8 cellular contexts compared by ENCODE assay signal in the genomic region with DNA sequence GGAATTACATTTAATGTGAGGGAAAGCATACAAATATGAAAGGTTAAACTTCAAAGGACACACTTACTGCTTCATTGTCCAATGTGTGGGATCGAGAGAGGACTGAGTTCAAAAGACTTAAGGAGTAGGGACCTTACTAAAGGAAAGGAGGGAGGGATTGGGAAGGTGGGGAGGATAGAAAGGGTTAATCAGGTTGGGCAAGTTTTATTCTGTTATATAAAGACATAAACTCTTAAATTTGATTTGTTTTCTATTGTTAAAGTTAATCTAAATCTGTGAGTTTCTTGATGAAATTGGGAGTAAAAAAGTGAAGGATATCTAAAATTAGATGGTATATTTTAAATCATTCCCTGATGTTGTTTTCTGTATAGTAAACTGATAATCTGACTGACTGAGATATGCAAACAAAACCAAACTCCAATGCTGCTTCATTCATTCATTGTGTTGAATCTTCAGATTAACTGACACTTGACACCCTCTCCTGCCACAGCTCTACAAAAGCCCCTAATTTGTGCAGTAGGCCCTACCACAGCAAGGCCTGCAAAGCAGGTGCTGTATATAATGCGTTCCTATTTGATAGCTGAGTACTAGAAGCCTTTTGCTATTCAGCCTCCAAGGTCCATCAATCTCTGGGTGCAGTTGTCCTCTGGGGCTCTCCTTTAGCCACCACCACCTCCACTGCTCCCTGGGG. TPM values are rescaled to one million over a fixed set of nuclear protein-coding genes. Genes with fewer than 3 reads are reported as not detected.
DNase-seq lines count a peak whose midpoint lies in the region; ATAC-seq and TF ChIP-seq lines count a peak whose summit lies in the region.

No MANE protein-coding gene starts in this region.

- H3K4me3 Mint-ChIP-seq in T-helper 1 cell treated with Interleukin-12 subunit alpha and Interleukin-12 subunit beta and Interleukin-4 antibody, amounts not matched to agents 30 μg/mL and 1 μg/mL, for 36 hours, result peak overlapping the region; percentile 67
- peak overlapping the region; percentile 90 for H3K4me3 Mint-ChIP-seq in activated CD4-positive, alpha-beta memory T cell treated with anti-CD3 and anti-CD28 coated beads, Interleukin-2, amount 10 ng/mL, durations not matched to agents 7 days and 5 days

- DNase-seq in T-helper 1 cell (no peak), MM.1S (peak; percentile 84), gastrocnemius medialis (no peak), NCI-H1048 (lab: John Stamatoyannopoulos, UW) (no peak), left lobe of liver (ENCODE audit: low spot score) (no peak)
- DNase-seq in activated CD4-positive, alpha-beta memory T cell treated with anti-CD3 and anti-CD28 coated beads, Interleukin-2, amount 10 ng/mL, durations not matched to agents 7 days and 5 days, result no peak
- no peak for DNase-seq in effector CD4-positive, alpha-beta T cell

- H2AFZ ChIP-seq in MM.1S (ENCODE audit: low read length), result no peak overlapping the region

- H3K4me2 ChIP-seq in MM.1S (ENCODE audit: low read depth, low read length), result peak overlapping the region; percentile 95

- no peak for TF ChIP-seq POLR2A in gastrocnemius medialis (IDR thresholded peaks at IDR 0.05)

- peak overlapping the region; percentile 78 for H3K27ac Mint-ChIP-seq in T-helper 1 cell treated with Interleukin-12 subunit alpha and Interleukin-12 subunit beta and Interleukin-4 antibody, amounts not matched to agents 30 μg/mL and 1 μg/mL, for 36 hours
- peak overlapping the region; percentile 80 for H3K27ac Mint-ChIP-seq in activated CD4-positive, alpha-beta memory T cell treated with anti-CD3 and anti-CD28 coated beads, Interleukin-2, amount 10 ng/mL, durations not matched to agents 7 days and 5 days

- POLR2A ChIA-PET in activated CD4-positive, alpha-beta memory T cell treated with anti-CD3 and anti-CD28 coated beads, Interleukin-2, amount 10 ng/mL, durations not matched to agents 7 days and 5 days (lab: Charles Lee), result interaction anchor here (2.2 to 9.4 kb wide), 5 partner anchors 18 to 284 kb away, joined by 9 to 131 read pairs (median 25); partner anchors contain the start of genes LYRM2, PM20D2 and PNRC1

- H3K36me3 ChIP-seq in MM.1S (replicated peaks; ENCODE audit: insufficient read depth, low read length), result 0 out of 2 replicates have a peak, but pooled peaks cover 4% of the 10 kb centered on the region
- no peaks in the 10 kb centered on the region for H3K36me3 ChIP-seq in gastrocnemius medialis

- H3K4me3 ChIP-seq in MM.1S (ENCODE audit: low read length) (peak overlapping the region; percentile 86), gastrocnemius medialis (no peak overlapping the region)

- H3K9me3 Mint-ChIP-seq in T-helper 1 cell treated with Interleukin-12 subunit alpha and Interleukin-12 subunit beta and Interleukin-4 antibody, amounts not matched to agents 30 μg/mL and 1 μg/mL, for 36 hours, result no peaks in the 10 kb centered on the region
- no peaks in the 10 kb centered on the region for H3K9me3 Mint-ChIP-seq in activated CD4-positive, alpha-beta memory T cell treated with anti-CD3 and anti-CD28 coated beads, Interleukin-2, amount 10 ng/mL, durations not matched to agents 7 days and 5 days

- no peaks in the 10 kb centered on the region for H4K20me1 ChIP-seq in MM.1S (ENCODE audit: insufficient read depth, low read length)

- TF ChIP-seq CTCF in MM.1S (IDR thresholded peaks at IDR 0.05; ENCODE audit: low read length) (no peak), gastrocnemius medialis (IDR thresholded peaks at IDR 0.05 in 4 of 5, conservative IDR thresholded peaks at IDR 0.05 in 1 of 5) (no peak)

- intact Hi-C loops in gastrocnemius medialis (cut with DNase I; ENCODE audit: low total_unique reads), result loop anchor here (2.0 to 10.0 kb wide), 3 partner anchors 55 to 317 kb away; partner anchors contain the start of gene PM20D2

- H3K27me3 ChIP-seq in MM.1S (replicated peaks; ENCODE audit: insufficient read depth, low read length) (no peaks in the 10 kb centered on the region), gastrocnemius medialis (no peaks in the 10 kb centered on the region)

- H3K9me2 ChIP-seq in MM.1S (replicated peaks; ENCODE audit: insufficient read depth, low read length), result no peaks in the 10 kb centered on the region

- peak overlapping the region; percentile 89 for H3K9ac ChIP-seq in MM.1S (ENCODE audit: low read length)

- H3K27me3 Mint-ChIP-seq in T-helper 1 cell treated with Interleukin-12 subunit alpha and Interleukin-12 subunit beta and Interleukin-4 antibody, amounts not matched to agents 30 μg/mL and 1 μg/mL, for 36 hours (ENCODE audit: low read depth), result no peaks in the 10 kb centered on the region
- no peaks in the 10 kb centered on the region for H3K27me3 Mint-ChIP-seq in activated CD4-positive, alpha-beta memory T cell treated with anti-CD3 and anti-CD28 coated beads, Interleukin-2, amount 10 ng/mL, durations not matched to agents 7 days and 5 days

- H3K79me2 ChIP-seq in MM.1S (ENCODE audit: low read length), result peaks cover 67% of the 10 kb centered on the region

- in situ Hi-C loops in gastrocnemius medialis (cut with MboI; ENCODE audit: low sequenced_read_pairs in 4 of 4), result loop anchor here in 3 of 4 donors (25.0 kb wide), 2 partner anchors 267 to 367 kb away; partner anchors contain the start of gene PNRC1 (in 1 of the 3)

- H3K4me1 ChIP-seq in MM.1S (ENCODE audit: low read length) (peaks cover 61% of the 10 kb centered on the region), gastrocnemius medialis (peaks cover 25 to 31% of the 10 kb centered on the region in 2 donors)

- peaks cover 86% of the 10 kb centered on the region for H3F3A ChIP-seq in MM.1S (ENCODE audit: insufficient read depth, low read length)

- CTCF ChIA-PET in activated CD4-positive, alpha-beta memory T cell treated with anti-CD3 and anti-CD28 coated beads, Interleukin-2, amount 10 ng/mL, durations not matched to agents 7 days and 5 days (lab: Charles Lee), result interaction anchor here (1.1 to 4.6 kb wide), 2 partner anchors 10 to 19 kb away, joined by 3 to 72 read pairs; no protein-coding TSS in a partner anchor

- peak overlapping the region; percentile 99 for H3K27ac ChIP-seq in MM.1S (ENCODE audit: low read length)
- peak overlapping the region; percentile 92 to 100 (median 96) for H3K27ac ChIP-seq in gastrocnemius medialis

- no peak for ATAC-seq in gastrocnemius medialis
- ATAC-seq in left lobe of liver, result no peak

- peaks cover 64% of the 10 kb centered on the region for H3K4me1 Mint-ChIP-seq in T-helper 1 cell treated with Interleukin-12 subunit alpha and Interleukin-12 subunit beta and Interleukin-4 antibody, amounts not matched to agents 30 μg/mL and 1 μg/mL, for 36 hours (ENCODE audit: low read depth)
- H3K4me1 Mint-ChIP-seq in activated CD4-positive, alpha-beta memory T cell treated with anti-CD3 and anti-CD28 coated beads, Interleukin-2, amount 10 ng/mL, durations not matched to agents 7 days and 5 days, result peaks cover 67% of the 10 kb centered on the region

- H3K9me3 ChIP-seq in MM.1S (replicated peaks; ENCODE audit: insufficient read depth, low read length) (no peaks in the 10 kb centered on the region), gastrocnemius medialis (no peaks in the 10 kb centered on the region)

- peaks cover 2% of the 10 kb centered on the region for H3K36me3 Mint-ChIP-seq in T-helper 1 cell treated with Interleukin-12 subunit alpha and Interleukin-12 subunit beta and Interleukin-4 antibody, amounts not matched to agents 30 μg/mL and 1 μg/mL, for 36 hours (ENCODE audit: low read depth)
- H3K36me3 Mint-ChIP-seq in activated CD4-positive, alpha-beta memory T cell treated with anti-CD3 and anti-CD28 coated beads, Interleukin-2, amount 10 ng/mL, durations not matched to agents 7 days and 5 days (ENCODE audit: low read depth), result peaks cover 15% of the 10 kb centered on the region

RNA-seq across cellular contexts. Expression of gene UBE2J1, which starts 1.3 kb away (rescaled TPM):
- total RNA-seq in activated CD4-positive, alpha-beta memory T cell treated with anti-CD3 and anti-CD28 coated beads, Interleukin-2, amount 10 ng/mL, durations not matched to agents 7 days and 5 days, result 10 to 100 TPM; 36.9 to 37.2 TPM
- 10 to 100 TPM; 10.5 to 15.1 (median 14.6) TPM for total RNA-seq in gastrocnemius medialis
- 16.0 TPM for total RNA-seq in left lobe of liver

RNA-seq across cellular contexts. Expression of gene GABRR2, which starts 38.7 kb away (rescaled TPM):
- under 1 TPM; 0.70 to 0.78 TPM for total RNA-seq in activated CD4-positive, alpha-beta memory T cell treated with anti-CD3 and anti-CD28 coated beads, Interleukin-2, amount 10 ng/mL, durations not matched to agents 7 days and 5 days
- total RNA-seq in gastrocnemius medialis (under 1 TPM in 2 of 4 donors, not detected in 2; 0.24 to 0.71 TPM), left lobe of liver (0.58 TPM)

RNA-seq across cellular contexts. Expression of gene RRAGD, which starts 58.2 kb away (rescaled TPM):
- 10 to 100 TPM; 11.3 to 11.6 TPM for total RNA-seq in activated CD4-positive, alpha-beta memory T cell treated with anti-CD3 and anti-CD28 coated beads, Interleukin-2, amount 10 ng/mL, durations not matched to agents 7 days and 5 days
- total RNA-seq in gastrocnemius medialis (100 to 1,000 TPM in 2 of 4 donors, 10 to 100 TPM in 2; 53.6 to 173 (median 106) TPM), left lobe of liver (7.9 TPM)
